Comparison of ENCODE assay signal across 1 cellular context in genomic region chr19:4139614-4140236, GRCh38.
TF ChIP-seq lines count a peak whose summit lies in the region.

No MANE protein-coding gene starts in this region.

TF ChIP-seq in HepG2, 621 proteins besides CTCF, POLR2A, EP300 and RAD21 (continues in another document):
- no peak for TF ChIP-seq JARID2 (CRISPR knock-in tag; IDR thresholded peaks at IDR 0.05; ENCODE audit: insufficient replicate concordance)
- TF ChIP-seq ZBTB44 (CRISPR knock-in tag; IDR thresholded peaks at IDR 0.05), result no peak
- TF ChIP-seq ZNF460 (CRISPR knock-in tag; IDR thresholded peaks at IDR 0.05; ENCODE audit: borderline replicate concordance), result peak; percentile 33; the same call in 1 of the 2 replicates
- 0 out of 2 replicates have a peak, but pooled peaks have one; percentile 29 for TF ChIP-seq ZNF574 (CRISPR knock-in tag; IDR thresholded peaks at IDR 0.05)
- TF ChIP-seq CEBPB (IDR thresholded peaks at IDR 0.05; ENCODE audit: borderline replicate concordance, low read depth, low read length), result no peak
- TF ChIP-seq ZNF280D (CRISPR knock-in tag; IDR thresholded peaks at IDR 0.05), result no peak
- TF ChIP-seq THAP9 (CRISPR knock-in tag; IDR thresholded peaks at IDR 0.05; ENCODE audit: borderline replicate concordance), result no peak
- TF ChIP-seq ZNF784 (CRISPR knock-in tag; IDR thresholded peaks at IDR 0.05; ENCODE audit: borderline replicate concordance), result no peak
- TF ChIP-seq ZNF737 (CRISPR knock-in tag; IDR thresholded peaks at IDR 0.05; ENCODE audit: borderline replicate concordance), result no peak
- peak; percentile 79 for TF ChIP-seq ADNP (CRISPR knock-in tag; IDR thresholded peaks at IDR 0.05)
- no peak for TF ChIP-seq SUZ12 (IDR thresholded peaks at IDR 0.05; ENCODE audit: low read depth, low read length)
- TF ChIP-seq ZNF263 (CRISPR knock-in tag; IDR thresholded peaks at IDR 0.05), result peak; percentile 81
- TF ChIP-seq ZFX (CRISPR knock-in tag; IDR thresholded peaks at IDR 0.05; ENCODE audit: low read depth), result peak; percentile 27; the same call in 1 of the 2 replicates
- TF ChIP-seq IRF9 (CRISPR knock-in tag; IDR thresholded peaks at IDR 0.05; ENCODE audit: borderline replicate concordance), result no peak
- no peak for TF ChIP-seq HNRNPK (IDR thresholded peaks at IDR 0.05; ENCODE audit: low read depth, low read length, poor library complexity, severe bottlenecking)
- no peak for TF ChIP-seq ZNF740 (CRISPR knock-in tag; IDR thresholded peaks at IDR 0.05)
- TF ChIP-seq ZNF383 (CRISPR knock-in tag; IDR thresholded peaks at IDR 0.05; ENCODE audit: borderline replicate concordance), result no peak
- no peak for TF ChIP-seq ZSCAN25 (CRISPR knock-in tag; IDR thresholded peaks at IDR 0.05)
- TF ChIP-seq ZBTB26 (CRISPR knock-in tag; IDR thresholded peaks at IDR 0.05; ENCODE audit: borderline replicate concordance), result 0 out of 2 replicates have a peak, but pooled peaks have one; percentile 27
- no peak for TF ChIP-seq ZNF280B (CRISPR knock-in tag; IDR thresholded peaks at IDR 0.05; ENCODE audit: borderline replicate concordance)
- no peak for TF ChIP-seq RFX1 (IDR thresholded peaks at IDR 0.05)
- TF ChIP-seq ZNF441 (CRISPR knock-in tag; IDR thresholded peaks at IDR 0.05; ENCODE audit: borderline replicate concordance), result 0 out of 2 replicates have a peak, but pooled peaks have one; percentile 52
- peak; percentile 62 for TF ChIP-seq STAG1 (CRISPR knock-in tag; IDR thresholded peaks at IDR 0.05)
- no peak for TF ChIP-seq TOPORS (CRISPR knock-in tag; IDR thresholded peaks at IDR 0.05)
- TF ChIP-seq ZNF580 (CRISPR knock-in tag; IDR thresholded peaks at IDR 0.05; ENCODE audit: borderline replicate concordance, low read depth), result peak; percentile 74; the same call in 1 of the 2 replicates
- no peak for TF ChIP-seq BCLAF1 (IDR thresholded peaks at IDR 0.05)
- no peak for TF ChIP-seq KMT2B (CRISPR knock-in tag; IDR thresholded peaks at IDR 0.05)
- TF ChIP-seq TBP (CRISPR knock-in tag; IDR thresholded peaks at IDR 0.05), result no peak
- TF ChIP-seq GABPB1 (CRISPR knock-in tag; IDR thresholded peaks at IDR 0.05), result peak; percentile 31; the same call in 1 of the 2 replicates
- 0 out of 2 replicates have a peak, but pooled peaks have one; percentile 33 for TF ChIP-seq THAP11 (CRISPR knock-in tag; IDR thresholded peaks at IDR 0.05)
- peak; percentile 14; the same call in 1 of the 2 replicates for TF ChIP-seq ZBTB33 (CRISPR knock-in tag; IDR thresholded peaks at IDR 0.05)
- no peak for TF ChIP-seq ZNF629 (CRISPR knock-in tag; conservative IDR thresholded peaks at IDR 0.05)
- TF ChIP-seq ZMYM2 (CRISPR knock-in tag; IDR thresholded peaks at IDR 0.05), result peak; percentile 57; the same call in 1 of the 2 replicates
- TF ChIP-seq ZNF709 (CRISPR knock-in tag; IDR thresholded peaks at IDR 0.05), result peak; percentile 39; the same call in 1 of the 2 replicates
- TF ChIP-seq SALL2 (CRISPR knock-in tag; IDR thresholded peaks at IDR 0.05), result no peak
